Comparison of ENCODE assay signal across 8 cellular contexts in genomic region chrX:153969125-153969903, GRCh38. TPM values are rescaled to one million over a fixed set of nuclear protein-coding genes. Genes with fewer than 3 reads are reported as not detected.
DNase-seq lines count a peak whose midpoint lies in the region; ATAC-seq and TF ChIP-seq lines count a peak whose summit lies in the region.

No MANE protein-coding gene starts in this region.

- CTCF ChIA-PET in CD8-positive, alpha-beta memory T cell (lab: Charles Lee), result interaction anchor here (0.8 to 7.2 kb wide), 4 partner anchors 21 to 205 kb away, joined by 4 to 54 read pairs (median 5); partner anchors contain the start of genes IRAK1 and PLXNB3

- H3K9me3 ChIP-seq in CD8-positive, alpha-beta memory T cell (ENCODE audit: low read length), result no peaks in the 10 kb centered on the region
- H3K9me3 ChIP-seq in duodenal mucosa (ENCODE audit: control insufficient read depth in 1 of 2, low read length in 2 of 2) (no peaks in the 10 kb centered on the region), neutrophil (no peaks in the 10 kb centered on the region)

- no peak for TF ChIP-seq CTCF in neutrophil (IDR thresholded peaks at IDR 0.05)

- H3K27me3 ChIP-seq in CD8-positive, alpha-beta memory T cell (ENCODE audit: insufficient read depth, low read length, poor library complexity, severe bottlenecking), result no peaks in the 10 kb centered on the region
- no peaks in the 10 kb centered on the region for H3K27me3 ChIP-seq in duodenal mucosa (ENCODE audit: control insufficient read depth in 1 of 2, insufficient read depth in 2 of 2, low read length in 2 of 2)
- no peaks in the 10 kb centered on the region for H3K27me3 ChIP-seq in neutrophil

- peak overlapping the region; percentile 56 to 66 for H3K9ac ChIP-seq in duodenal mucosa (ENCODE audit: low read depth in 1 of 2, low read length in 2 of 2)

- ATAC-seq in HG03025 (IDR thresholded peaks at IDR 0.05; ENCODE audit: low FRiP score, unreplicated experiment), result no peak

- H3K4me3 Mint-ChIP-seq in CD8-positive, alpha-beta memory T cell, result peak overlapping the region; percentile 95 to 100 (median 100)

- H3K27ac Mint-ChIP-seq in CD8-positive, alpha-beta memory T cell, result peak overlapping the region; percentile 47 to 98 (median 96)

- H3K4me3 ChIP-seq in CD8-positive, alpha-beta memory T cell (ENCODE audit: low read length), result peak overlapping the region; percentile 93
- H3K4me3 ChIP-seq in duodenal mucosa (ENCODE audit: low read depth in 1 of 2, low read length in 2 of 2) (peak overlapping the region; percentile 66 to 86), neutrophil (ENCODE audit: low read depth in 1 of 2, low read length in 1 of 2) (peak overlapping the region; percentile 84 to 99)

- DNase-seq in CD8-positive, alpha-beta memory T cell, result peak in 1 of 5 donors; percentile 41
- DNase-seq in NAMALWA (ENCODE audit: low spot score), result peak; percentile 37
- no peak for DNase-seq in MV-4-11 (lab: John Stamatoyannopoulos, UW)
- DNase-seq in amniotic stem cell (lab: John Stamatoyannopoulos, UW), result no peak
- DNase-seq in UCSD-AML1 (lab: John Stamatoyannopoulos, UW; ENCODE audit: unreplicated experiment), result no peak

- H3K27me3 Mint-ChIP-seq in CD8-positive, alpha-beta memory T cell, result peaks cover 0 to 4% of the 10 kb centered on the region in 2 donors

- POLR2A ChIA-PET in CD8-positive, alpha-beta memory T cell (lab: Charles Lee), result interaction anchor here (0.8 to 3.7 kb wide), 4 partner anchors 14 to 41 kb away, joined by 3 to 27 read pairs (median 3); no protein-coding TSS in a partner anchor

- peaks cover 48 to 55% (median 51%) of the 10 kb centered on the region in 3 donors for H3K4me1 Mint-ChIP-seq in CD8-positive, alpha-beta memory T cell

- H3K9me3 Mint-ChIP-seq in CD8-positive, alpha-beta memory T cell, result peaks cover 0 to 2% (median 0%) of the 10 kb centered on the region in 5 donors

- H3K4me1 ChIP-seq in CD8-positive, alpha-beta memory T cell (ENCODE audit: insufficient read depth, low read length), result peaks cover 49% of the 10 kb centered on the region
- H3K4me1 ChIP-seq in duodenal mucosa (ENCODE audit: control insufficient read depth in 1 of 2, insufficient read depth in 2 of 2, low read length in 2 of 2) (peaks cover 34 to 44% of the 10 kb centered on the region in 2 donors), neutrophil (ENCODE audit: control insufficient read depth in 1 of 2, insufficient read depth in 1 of 2, low read depth in 1 of 2, low read length in 1 of 2) (peaks cover 60 to 64% of the 10 kb centered on the region in 2 experiments)

- peak overlapping the region; percentile 67 for H3K27ac ChIP-seq in CD8-positive, alpha-beta memory T cell (ENCODE audit: low read depth, low read length)
- H3K27ac ChIP-seq in duodenal mucosa (ENCODE audit: low read depth, low read length) (peak overlapping the region; percentile 50), neutrophil (peak overlapping the region; percentile 99)

- no peaks in the 10 kb centered on the region for H3K36me3 ChIP-seq in CD8-positive, alpha-beta memory T cell (ENCODE audit: insufficient read depth, low read length)
- no peaks in the 10 kb centered on the region for H3K36me3 ChIP-seq in duodenal mucosa (ENCODE audit: control insufficient read depth in 1 of 2, insufficient read depth in 2 of 2, low read length in 2 of 2)
- no peaks in the 10 kb centered on the region for H3K36me3 ChIP-seq in neutrophil

- H3K36me3 Mint-ChIP-seq in CD8-positive, alpha-beta memory T cell, result peaks cover 0 to 19% (median 0%) of the 10 kb centered on the region in 3 donors

RNA-seq across cellular contexts. Expression of gene HCFC1, which starts 2.3 kb away (rescaled TPM):
- 100 to 1,000 TPM; 152 to 156 TPM for total RNA-seq in CD8-positive, alpha-beta memory T cell
- polyA plus RNA-seq in CD8-positive, alpha-beta memory T cell, result 12.4 TPM

RNA-seq across cellular contexts. Expression of gene TMEM187, which starts 3.2 kb away (rescaled TPM):
- 1 to 10 TPM; 3.3 to 3.5 TPM for total RNA-seq in CD8-positive, alpha-beta memory T cell
- 17.2 TPM for polyA plus RNA-seq in CD8-positive, alpha-beta memory T cell

RNA-seq across cellular contexts. Expression of gene RENBP, which starts 24.9 kb away (rescaled TPM):
- total RNA-seq in CD8-positive, alpha-beta memory T cell, result 1 to 10 TPM; 3.5 to 4.6 TPM
- not detected for polyA plus RNA-seq in CD8-positive, alpha-beta memory T cell

RNA-seq across cellular contexts. Expression of gene NAA10, which starts 34.5 kb away (rescaled TPM):
- 100 to 1,000 TPM; 160 to 162 TPM for total RNA-seq in CD8-positive, alpha-beta memory T cell
- polyA plus RNA-seq in CD8-positive, alpha-beta memory T cell, result 105 TPM

RNA-seq across cellular contexts. Expression of gene ARHGAP4, which starts 43.2 kb away (rescaled TPM):
- 100 to 1,000 TPM; 124 to 133 TPM for total RNA-seq in CD8-positive, alpha-beta memory T cell
- polyA plus RNA-seq in CD8-positive, alpha-beta memory T cell, result 116 TPM
